ENCODE assay signal across 21 cellular contexts in genomic region chr20:8997720-8998119, GRCh38.
DNase-seq lines count a peak whose midpoint lies in the region; ATAC-seq and TF ChIP-seq lines count a peak whose summit lies in the region.
"Had no signal": no experiment of that assay in that cellular context is flagged by ENCODE, and none has a peak within 500 bp of the region (broad histone marks: within the 10 kb centered on the region; RNA-seq: fewer than 3 reads in every experiment).

No MANE protein-coding gene starts in this region.

- no peak overlapping the region for H2AFZ ChIP-seq in PC-3 (ENCODE audit: low read length)

- no peaks in the 10 kb centered on the region for H3F3A ChIP-seq in PC-3 (ENCODE audit: low read length, unreplicated experiment)

- H3K4me2 ChIP-seq in PC-3 (ENCODE audit: low read length), result no peak overlapping the region

- H3K4me3 ChIP-seq in PC-3 (ENCODE audit: low read length), result no peak overlapping the region
- H3K4me3 ChIP-seq: body of pancreas, esophagus squamous epithelium, gastrocnemius medialis had no signal

- CTCF ChIA-PET in PC-3 (lab: Charles Lee), result no interaction called here

- no peaks in the 10 kb centered on the region for H4K20me1 ChIP-seq in PC-3 (ENCODE audit: low read length)

- no peaks in the 10 kb centered on the region for H3K79me2 ChIP-seq in PC-3 (ENCODE audit: low read length)

- no peak overlapping the region for H3K27ac ChIP-seq in PC-3 (ENCODE audit: low read length)
- H3K27ac ChIP-seq: body of pancreas, esophagus squamous epithelium, gastrocnemius medialis had no signal

- peak; percentile 79 for DNase-seq in NCI-H146 treated with DMSO at 0.1 percent for 48 hours (lab: John Stamatoyannopoulos, UW; ENCODE audit: unreplicated experiment)
- DNase-seq in SK-N-DZ (ENCODE audit: low spot score), result peak; percentile 60
- no peak for DNase-seq in nephron progenitor cell
- DNase-seq in progenitor cell of endocrine pancreas (ENCODE audit: low spot score, unreplicated experiment), result no peak
- DNase-seq in GM03348 (ENCODE audit: low spot score), result no peak
- no peak for DNase-seq in PC-3
- DNase-seq in T-helper 17 cell, result no peak
- DNase-seq: activated CD4-positive, alpha-beta memory T cell treated with anti-CD3 and anti-CD28 coated beads, Interleukin-2, amount 10 ng/mL, durations not matched to agents 7 days and 5 days; activated effector memory CD4-positive, alpha-beta T cell treated with anti-CD3 and anti-CD28 coated beads, Interleukin-2, amount 50 U/mL, for 16 hours; activated naive CD8-positive, alpha-beta T cell treated with anti-CD3 and anti-CD28 coated beads, Interleukin-2, amount 50 U/mL, for 24 hours; body of pancreas; COR-L47; esophagus squamous epithelium; gastrocnemius medialis; KG1; NCI-H187 treated with DMSO at 0.1 percent for 48 hours; right cardiac atrium; stimulated activated CD4-positive, alpha-beta T cell treated with anti-CD3 and anti-CD28 coated beads, Interleukin-12 subunit alpha, Interleukin-12 subunit beta, amount 100 ng/mL, for 4 hours; T1000; trophoblast cell had no signal

- peak overlapping the region; percentile 45; the same call in 1 of the 2 replicates for H3K9ac ChIP-seq in ES-I3 (ENCODE audit: low read depth, low read length)
- H3K9ac ChIP-seq in PC-3 (ENCODE audit: low read length), result no peak overlapping the region

- H3K27me3 Mint-ChIP-seq in nephron progenitor cell (ENCODE audit: low read depth, poor library complexity) (peaks cover 4% of the 10 kb centered on the region), progenitor cell of endocrine pancreas (no peaks in the 10 kb centered on the region), T-helper 17 cell (no peaks in the 10 kb centered on the region)
- H3K27me3 Mint-ChIP-seq: activated CD4-positive, alpha-beta memory T cell treated with anti-CD3 and anti-CD28 coated beads, Interleukin-2, amount 10 ng/mL, durations not matched to agents 7 days and 5 days; activated naive CD8-positive, alpha-beta T cell treated with anti-CD3 and anti-CD28 coated beads, Interleukin-2, amount 50 U/mL, for 24 hours had no signal

- no TSS peak for BruUV-seq in PC-3 (replicated peaks; lab: Mats Ljungman, UMichigan)

- no peaks in the 10 kb centered on the region for H3K36me3 ChIP-seq in ES-I3 (ENCODE audit: insufficient read depth, low read length)
- no peaks in the 10 kb centered on the region for H3K36me3 ChIP-seq in PC-3 (ENCODE audit: low read depth, low read length)
- H3K36me3 ChIP-seq: esophagus squamous epithelium, gastrocnemius medialis had no signal

- H3K4me3 Mint-ChIP-seq in nephron progenitor cell (peak overlapping the region; percentile 18), progenitor cell of endocrine pancreas (ENCODE audit: low read depth) (no peak overlapping the region), T-helper 17 cell (no peak overlapping the region)
- H3K4me3 Mint-ChIP-seq: activated CD4-positive, alpha-beta memory T cell treated with anti-CD3 and anti-CD28 coated beads, Interleukin-2, amount 10 ng/mL, durations not matched to agents 7 days and 5 days; activated naive CD8-positive, alpha-beta T cell treated with anti-CD3 and anti-CD28 coated beads, Interleukin-2, amount 50 U/mL, for 24 hours had no signal

- H3K4me1 Mint-ChIP-seq in nephron progenitor cell (peaks cover 29% of the 10 kb centered on the region), progenitor cell of endocrine pancreas (ENCODE audit: low read depth) (no peaks in the 10 kb centered on the region), T-helper 17 cell (no peaks in the 10 kb centered on the region)
- H3K4me1 Mint-ChIP-seq: activated CD4-positive, alpha-beta memory T cell treated with anti-CD3 and anti-CD28 coated beads, Interleukin-2, amount 10 ng/mL, durations not matched to agents 7 days and 5 days; activated naive CD8-positive, alpha-beta T cell treated with anti-CD3 and anti-CD28 coated beads, Interleukin-2, amount 50 U/mL, for 24 hours had no signal

- POLR2A ChIA-PET in PC-3 (lab: Charles Lee; ENCODE audit: unreplicated experiment), result no interaction called here

- H3K9me3 ChIP-seq in ES-I3 (ENCODE audit: control insufficient read depth, insufficient read depth, low read length), result peaks cover 3% of the 10 kb centered on the region; the same call in 1 of the 2 replicates
- no peaks in the 10 kb centered on the region for H3K9me3 ChIP-seq in PC-3 (ENCODE audit: low read length)
- H3K9me3 ChIP-seq in T-helper 17 cell (ENCODE audit: control insufficient read depth, low read length, poor library complexity, severe bottlenecking), result no peaks in the 10 kb centered on the region
- H3K9me3 ChIP-seq: body of pancreas, esophagus squamous epithelium, gastrocnemius medialis had no signal

- peaks cover 14% of the 10 kb centered on the region for H3K9me3 Mint-ChIP-seq in nephron progenitor cell
- peaks cover 3% of the 10 kb centered on the region for H3K9me3 Mint-ChIP-seq in progenitor cell of endocrine pancreas (ENCODE audit: low read depth)
- H3K9me3 Mint-ChIP-seq: activated naive CD8-positive, alpha-beta T cell treated with anti-CD3 and anti-CD28 coated beads, Interleukin-2, amount 50 U/mL, for 24 hours had no signal

- TF ChIP-seq CTCF in nephron progenitor cell (IDR thresholded peaks at IDR 0.05) (no peak), progenitor cell of endocrine pancreas (IDR thresholded peaks at IDR 0.05; ENCODE audit: unreplicated experiment) (no peak), PC-3 (conservative IDR thresholded peaks at IDR 0.05; ENCODE audit: low read depth, low read length) (no peak)

- no peak overlapping the region for H3K27ac Mint-ChIP-seq in nephron progenitor cell
- H3K27ac Mint-ChIP-seq in progenitor cell of endocrine pancreas, result no peak overlapping the region
- H3K27ac Mint-ChIP-seq in T-helper 17 cell, result no peak overlapping the region
- H3K27ac Mint-ChIP-seq: activated CD4-positive, alpha-beta memory T cell treated with anti-CD3 and anti-CD28 coated beads, Interleukin-2, amount 10 ng/mL, durations not matched to agents 7 days and 5 days; activated naive CD8-positive, alpha-beta T cell treated with anti-CD3 and anti-CD28 coated beads, Interleukin-2, amount 50 U/mL, for 24 hours had no signal

- H3K9me2 ChIP-seq in PC-3 (replicated peaks; ENCODE audit: low read length), result no peaks in the 10 kb centered on the region

- intact Hi-C loops in PC-3 (cut with micrococcal nuclease), result no loop called here

- no peak for ATAC-seq in PC-3
- no peak for ATAC-seq in T-helper 17 cell
- ATAC-seq: activated naive CD8-positive, alpha-beta T cell treated with anti-CD3 and anti-CD28 coated beads, Interleukin-2, amount 50 U/mL, for 24 hours; body of pancreas; gastrocnemius medialis; right cardiac atrium had no signal

- no peaks in the 10 kb centered on the region for H3K27me3 ChIP-seq in PC-3 (ENCODE audit: low read length)
- H3K27me3 ChIP-seq: body of pancreas, esophagus squamous epithelium, gastrocnemius medialis had no signal

- peaks cover 20% of the 10 kb centered on the region for H3K4me1 ChIP-seq in ES-I3 (ENCODE audit: insufficient read depth, low read length)
- H3K4me1 ChIP-seq in PC-3 (ENCODE audit: insufficient read depth, low read length), result no peaks in the 10 kb centered on the region
- H3K4me1 ChIP-seq: body of pancreas, esophagus squamous epithelium had no signal

- H3K36me3 Mint-ChIP-seq in nephron progenitor cell (ENCODE audit: low read depth) (peaks cover 2% of the 10 kb centered on the region), progenitor cell of endocrine pancreas (ENCODE audit: insufficient read depth) (no peaks in the 10 kb centered on the region), T-helper 17 cell (ENCODE audit: low read depth) (no peaks in the 10 kb centered on the region)

Comparison
In these comparisons a context has a peak if more than half of its experiments do, and no peak if none do; other contexts are left out.
1. DNase-seq: peak in NCI-H146 treated with DMSO at 0.1 percent for 48 hours (single experiment) and SK-N-DZ (single experiment); none in nephron progenitor cell (single experiment), progenitor cell of endocrine pancreas (single experiment), GM03348 (single experiment), PC-3 (single experiment) and T-helper 17 cell (0 of 3).